Comparison of ENCODE assay signal across 10 cellular contexts in the genomic region with DNA sequence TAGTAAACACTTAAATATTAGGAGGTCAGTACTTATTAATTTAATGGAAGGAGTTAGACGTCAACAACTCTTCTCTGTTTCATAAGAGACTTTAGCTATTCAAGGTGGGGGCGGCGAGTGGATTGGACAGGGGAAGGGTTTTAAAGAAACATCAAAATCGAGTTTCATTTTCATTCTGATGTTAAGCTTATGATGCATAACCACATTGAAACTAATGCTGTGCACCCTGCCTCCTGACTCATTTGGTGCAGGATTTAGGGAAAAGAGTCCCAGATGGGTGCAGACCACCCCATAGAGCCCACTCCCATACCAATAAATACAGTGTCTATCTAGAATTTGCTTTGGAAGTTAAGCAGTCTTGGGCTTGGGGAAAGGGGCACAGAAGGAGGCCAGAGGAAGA. TPM values are rescaled to one million over a fixed set of nuclear protein-coding genes. Genes with fewer than 3 reads are reported as not detected.
DNase-seq lines count a peak whose midpoint lies in the region; ATAC-seq and TF ChIP-seq lines count a peak whose summit lies in the region.
"Had no signal": no experiment of that assay in that cellular context is flagged by ENCODE, and none has a peak within 500 bp of the region (broad histone marks: within the 10 kb centered on the region; RNA-seq: fewer than 3 reads in every experiment).

No MANE protein-coding gene starts in this region.

- H3K9me3 ChIP-seq in aorta (ENCODE audit: control insufficient read depth, low read length), result no peaks in the 10 kb centered on the region
- H3K9me3 ChIP-seq: Peyer's patch had no signal

- peak; percentile 74 for ATAC-seq in GM21360 (IDR thresholded peaks at IDR 0.05; ENCODE audit: unreplicated experiment)
- peak; percentile 85 for ATAC-seq in HG03432 (IDR thresholded peaks at IDR 0.05; ENCODE audit: unreplicated experiment)
- ATAC-seq in aorta (ENCODE audit: low FRiP score), result no peak

- no peak overlapping the region for H3K23ac ChIP-seq in mesendoderm (ENCODE audit: low read length)

- WGBS in mesendoderm (ENCODE audit: extremely low coverage, insufficient coverage, low lambda C conversion rate), result no CpG with 5 or more reads among the region's 4 CpGs
- WGBS in aorta, 2 donors, result 70 to 76% methylated on average over 4 of the region's 4 CpGs

- H3K4me2 ChIP-seq in mesendoderm (ENCODE audit: low read length), result no peak overlapping the region
- H3K4me2 ChIP-seq: hepatocyte had no signal

- intact Hi-C loops in aorta (cut with DNase I), result no loop called here

- no peak overlapping the region for H2AK5ac ChIP-seq in mesendoderm (ENCODE audit: low read length)

- H3K56ac ChIP-seq in mesendoderm (ENCODE audit: low read length), result no peak overlapping the region

- H3K4me1 ChIP-seq in mesendoderm (ENCODE audit: control insufficient read depth, low read depth, low read length) (no peaks in the 10 kb centered on the region), aorta (ENCODE audit: control insufficient read depth in 1 of 2, insufficient read depth in 2 of 2, low read length in 2 of 2) (no peaks in the 10 kb centered on the region)

- H3K9ac ChIP-seq in mesendoderm (ENCODE audit: low read length), result no peak overlapping the region

- H2BK120ac ChIP-seq in mesendoderm (ENCODE audit: low read depth, low read length), result no peak overlapping the region

- H4K8ac ChIP-seq in mesendoderm (ENCODE audit: low read depth, low read length), result no peak overlapping the region

- peaks cover 19% of the 10 kb centered on the region for H3K79me1 ChIP-seq in mesendoderm (ENCODE audit: low read length)

- H3K27me3 ChIP-seq in mesendoderm (ENCODE audit: insufficient read depth, low read length, poor library complexity) (no peaks in the 10 kb centered on the region), aorta (ENCODE audit: control insufficient read depth in 1 of 2, insufficient read depth in 2 of 2, low read length in 1 of 2) (no peaks in the 10 kb centered on the region)
- H3K27me3 ChIP-seq: hepatocyte, Peyer's patch had no signal

- H2BK5ac ChIP-seq in mesendoderm (ENCODE audit: low read length), result no peak overlapping the region

- H3K4ac ChIP-seq in mesendoderm (ENCODE audit: low read depth, low read length), result no peak overlapping the region

- peaks cover 19% of the 10 kb centered on the region for H3K79me2 ChIP-seq in mesendoderm (ENCODE audit: control insufficient read depth, insufficient read depth, low read length)

- H3K18ac ChIP-seq in mesendoderm (ENCODE audit: low read length), result no peak overlapping the region

- no peak overlapping the region for H2BK15ac ChIP-seq in mesendoderm (replicated peaks; ENCODE audit: low read depth)

- H3K27ac ChIP-seq in mesendoderm (ENCODE audit: low read depth, low read length) (no peak overlapping the region), aorta (ENCODE audit: low read depth in 1 of 2, low read length in 2 of 2) (no peak overlapping the region)
- H3K27ac ChIP-seq: hepatocyte had no signal

- H3K4me3 ChIP-seq in mesendoderm (ENCODE audit: low read length), result no peak overlapping the region
- H3K4me3 ChIP-seq in aorta (ENCODE audit: low read length in 2 of 2), result no peak overlapping the region
- H3K4me3 ChIP-seq: hepatocyte, Peyer's patch had no signal

- H3K36me3 ChIP-seq in mesendoderm (ENCODE audit: control insufficient read depth, insufficient read depth, low read length), result peaks cover 7% of the 10 kb centered on the region
- H3K36me3 ChIP-seq in aorta (ENCODE audit: control insufficient read depth in 1 of 2, insufficient read depth in 2 of 2, low read length in 1 of 2), result peaks cover 0 to 5% of the 10 kb centered on the region in 2 donors

- TF ChIP-seq CTCF in GM10266 (IDR thresholded peaks at IDR 0.05; ENCODE audit: control insufficient read depth, insufficient read depth, low read depth, missing control alignments), result no peak

- DNase-seq in GM10266 (ENCODE audit: extremely low spot score) (peak; percentile 81), mesendoderm (no peak), aorta (no peak), SW480 (ENCODE audit: low spot score) (no peak), nucleus accumbens (lab: John Stamatoyannopoulos, UW) (no peak)
- DNase-seq in activated naive CD8-positive, alpha-beta T cell treated with anti-CD3 and anti-CD28 coated beads, Interleukin-2, amount 50 U/mL, for 16 hours (ENCODE audit: low read depth, low spot score), result peak; percentile 10

- no peak overlapping the region for H4K5ac ChIP-seq in mesendoderm (ENCODE audit: low read length)

RNA-seq across cellular contexts. Expression of a gene that starts 7.4 kb away (rescaled TPM):
- 11.5 TPM for polyA plus RNA-seq in mesendoderm (2013, experiment 1 of 2)
- polyA plus RNA-seq in mesendoderm (2013, experiment 2 of 2), result 11.2 TPM
- 1 to 10 TPM; 6.5 to 6.8 TPM for total RNA-seq in aorta
- 1 to 10 TPM; 1.5 to 2.1 TPM for polyA plus RNA-seq in aorta

RNA-seq across cellular contexts. Expression of a gene that starts 17.3 kb away (rescaled TPM):
- polyA plus RNA-seq in mesendoderm (2013, experiment 1 of 2), result 6.5 TPM
- polyA plus RNA-seq in mesendoderm (2013, experiment 2 of 2), result 5.4 TPM
- not detected for total RNA-seq in aorta
- polyA plus RNA-seq in aorta, result under 1 TPM in 1 of 2 donors, not detected in 1; 0.88 TPM

RNA-seq across cellular contexts. Expression of a gene that starts 41.6 kb away (rescaled TPM):
- 0.03 TPM for polyA plus RNA-seq in mesendoderm (2013, experiment 1 of 2)
- 0.04 TPM for polyA plus RNA-seq in mesendoderm (2013, experiment 2 of 2)
- total RNA-seq in aorta, result under 1 TPM; 0.42 to 0.75 TPM
- polyA plus RNA-seq in aorta, result under 1 TPM; 0.23 to 0.50 TPM

RNA-seq across cellular contexts. Expression of a gene that starts 50.9 kb away (rescaled TPM):
- polyA plus RNA-seq in mesendoderm (2013, experiment 1 of 2), result 0.07 TPM
- polyA plus RNA-seq in mesendoderm (2013, experiment 2 of 2), result 0.07 TPM
- 1 to 10 TPM in 1 of 2 donors, under 1 TPM in 1; 0.58 to 1.4 TPM for total RNA-seq in aorta
- 10 to 100 TPM in 1 of 2 donors, under 1 TPM in 1; 0.05 to 77.4 TPM for polyA plus RNA-seq in aorta

Comparison
In these comparisons a context has a peak if more than half of its experiments do, and no peak if none do; other contexts are left out.
1. DNase-seq: peak in GM10266 (single experiment) and activated naive CD8-positive, alpha-beta T cell treated with anti-CD3 and anti-CD28 coated beads, Interleukin-2, amount 50 U/mL, for 16 hours (single experiment); none in mesendoderm (single experiment), aorta (0 of 2), SW480 (single experiment) and nucleus accumbens (0 of 56).